Comparison of ENCODE assay signal across 25 cellular contexts in genomic region chr7:450036-450435, GRCh38.
"Had no signal": no experiment of that assay in that cellular context is flagged by ENCODE, and none has a peak within 500 bp of the region (broad histone marks: within the 10 kb centered on the region; RNA-seq: fewer than 3 reads in every experiment).

No MANE protein-coding gene starts in this region.

- DNase-seq: IMR-90, Karpas-422, KG1, MG63, NCI-H1092, NCI-H1105 treated with DMSO at 0.1 percent for 48 hours, NCI-H1417 treated with DMSO at 0.1 percent for 48 hours, NCI-H146, NCI-H1694 treated with DMSO at 0.1 percent for 48 hours, NCI-H1930, NCI-H2081, NCI-H2107, NCI-H2227 treated with DMSO at 0.1 percent for 48 hours, NCI-H446, NCI-H510A, NCI-H524 treated with DMSO at 0.1 percent for 48 hours, NCI-H69, NCI-H774, PC-9, Peyer's patch, SHP77 treated with DMSO at 0.1 percent for 48 hours, SJCRH30 had no signal

- H2AFZ ChIP-seq: PC-9 had no signal

- ATAC-seq: HepG2, Right ventricle myocardium inferior, SK-N-SH treated with all-trans-retinoic acid at 6 μM for 48 hours had no signal

- H3K4me3 ChIP-seq: MG63, PC-9, Peyer's patch, SJCRH30 had no signal

- H3K4me2 ChIP-seq: PC-9 had no signal

- H3K27ac ChIP-seq: PC-9, Peyer's patch, SJCRH30 had no signal

- H3K9me3 ChIP-seq: MG63, Peyer's patch, SJCRH30 had no signal

- FAIRE-seq: HepG2 had no signal

- H3K36me3 ChIP-seq: MG63, Peyer's patch, SJCRH30 had no signal

- H3K27me3 ChIP-seq: Peyer's patch had no signal
